ENCODE assay signal across 9 cellular contexts in genomic region chr15:99719096-99719541, GRCh38. TPM values are rescaled to one million over a fixed set of nuclear protein-coding genes. Genes with fewer than 3 reads are reported as not detected.
DNase-seq lines count a peak whose midpoint lies in the region; ATAC-seq and TF ChIP-seq lines count a peak whose summit lies in the region.
"Had no signal": no experiment of that assay in that cellular context is flagged by ENCODE, and none has a peak within 500 bp of the region (broad histone marks: within the 10 kb centered on the region; RNA-seq: fewer than 3 reads in every experiment).

No MANE protein-coding gene starts in this region.

- no peak overlapping the region for H3K27ac Mint-ChIP-seq in Calu3 (ENCODE audit: unreplicated experiment)

- ATAC-seq in GM21528 (IDR thresholded peaks at IDR 0.05; ENCODE audit: low FRiP score, unreplicated experiment): peak; percentile 87
- peak; percentile 80 for ATAC-seq in HG03575 (IDR thresholded peaks at IDR 0.05; ENCODE audit: extremely low read depth, insufficient number of reproducible peaks, low FRiP score, unreplicated experiment)

- TF ChIP-seq CTCF in GM12865 (IDR thresholded peaks at IDR 0.05; ENCODE audit: insufficient read depth, low read depth, low read length, missing control alignments) (no peak), fibroblast of mammary gland (conservative IDR thresholded peaks at IDR 0.05; ENCODE audit: control insufficient read depth, insufficient read depth, low read depth, low read length) (no peak), Calu3 (IDR thresholded peaks at IDR 0.05; ENCODE audit: unreplicated experiment) (no peak)

- H3K4me3 ChIP-seq in GM12865 (ENCODE audit: low read depth, low read length) (peak overlapping the region; percentile 21), fibroblast of mammary gland (ENCODE audit: control insufficient read depth, low read depth, low read length) (no peak overlapping the region)
- H3K4me3 ChIP-seq: skin epidermis had no signal

- no peaks in the 10 kb centered on the region for H3K36me3 Mint-ChIP-seq in Calu3 (ENCODE audit: insufficient read depth, unreplicated experiment)

- no peaks in the 10 kb centered on the region for H3K4me1 Mint-ChIP-seq in Calu3 (ENCODE audit: low read depth, unreplicated experiment)

- no peak overlapping the region for H3K4me3 Mint-ChIP-seq in Calu3 (ENCODE audit: low read depth, unreplicated experiment)

- H3K9me3 Mint-ChIP-seq in Calu3 (ENCODE audit: low read depth, unreplicated experiment): no peaks in the 10 kb centered on the region

- BruUV-seq in Calu3 (replicated peaks; lab: Mats Ljungman, UMichigan): no TSS peak

- peak; percentile 91 for DNase-seq in GM12865 (ENCODE audit: low read depth)
- peak; percentile 85 for DNase-seq in fibroblast of mammary gland (ENCODE audit: low read depth)
- DNase-seq in NCI-H1092 (lab: John Stamatoyannopoulos, UW): no peak
- DNase-seq in Calu3: no peak
- no peak for DNase-seq in GOT3 (lab: John Stamatoyannopoulos, UW)
- DNase-seq in NCI-H1930 (lab: John Stamatoyannopoulos, UW): no peak

- CTCF ChIA-PET in Calu3 (lab: Charles Lee): no interaction called here

- intact Hi-C loops in Calu3 (cut with micrococcal nuclease; ENCODE audit: unreplicated experiment): no loop called here

- no peaks in the 10 kb centered on the region for H3K27me3 Mint-ChIP-seq in Calu3 (ENCODE audit: unreplicated experiment)

RNA-seq across cellular contexts. Expression of gene LYSMD4, which starts 14.1 kb away (rescaled TPM):
- 6.6 and 8.2 TPM in 2 replicates for total RNA-seq in Calu3 (2022)

Comparison
In these comparisons a context has a peak if more than half of its experiments do, and no peak if none do; other contexts are left out.
1. DNase-seq: peak in GM12865 (single experiment) and fibroblast of mammary gland (single experiment); none in NCI-H1092 (single experiment), Calu3 (single experiment), GOT3 (single experiment) and NCI-H1930 (0 of 2).